ENCODE assay signal across 1 cellular context in the genomic region with DNA sequence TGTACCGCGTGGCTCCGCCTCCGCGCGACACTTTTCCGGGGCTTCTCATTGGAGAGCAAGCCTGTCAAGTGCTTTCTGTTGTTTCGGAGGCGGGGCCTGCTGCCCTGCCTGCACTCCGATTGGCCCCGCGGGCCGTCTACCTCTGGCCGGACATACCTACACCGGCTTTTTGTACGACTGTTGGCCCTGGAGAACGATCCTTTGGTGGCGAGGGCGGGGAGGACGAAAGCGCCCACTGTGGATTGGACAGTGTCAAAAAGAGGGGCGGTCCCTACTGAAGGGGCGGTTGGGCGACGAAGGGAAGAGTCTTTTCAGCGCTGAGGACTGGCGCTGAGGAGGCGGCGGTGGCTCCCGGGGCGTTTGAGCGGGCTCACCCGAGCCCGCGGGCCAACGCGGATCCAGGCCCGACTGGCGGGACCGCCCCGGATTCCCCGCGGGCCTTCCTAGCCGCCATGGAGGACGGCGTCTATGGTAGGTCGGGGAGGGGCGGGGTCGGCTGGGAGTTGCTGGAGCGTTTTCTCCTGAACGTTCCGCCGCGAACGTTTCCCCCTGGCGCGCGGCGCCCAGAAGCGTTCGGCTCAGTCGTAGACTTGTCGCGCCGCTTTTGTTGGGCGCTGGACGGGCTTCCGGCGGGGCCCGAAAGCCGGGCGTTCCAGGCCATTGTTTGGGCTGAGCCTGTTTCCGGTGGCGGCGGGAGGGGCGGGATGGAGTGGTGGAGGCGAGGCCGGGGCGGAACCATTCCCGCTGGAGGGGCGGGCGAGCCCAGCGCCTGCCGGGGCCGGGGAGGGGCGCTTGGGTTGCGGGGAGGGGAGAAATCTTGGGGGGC.
TF ChIP-seq lines count a peak whose summit lies in the region.

A gene with protein sequence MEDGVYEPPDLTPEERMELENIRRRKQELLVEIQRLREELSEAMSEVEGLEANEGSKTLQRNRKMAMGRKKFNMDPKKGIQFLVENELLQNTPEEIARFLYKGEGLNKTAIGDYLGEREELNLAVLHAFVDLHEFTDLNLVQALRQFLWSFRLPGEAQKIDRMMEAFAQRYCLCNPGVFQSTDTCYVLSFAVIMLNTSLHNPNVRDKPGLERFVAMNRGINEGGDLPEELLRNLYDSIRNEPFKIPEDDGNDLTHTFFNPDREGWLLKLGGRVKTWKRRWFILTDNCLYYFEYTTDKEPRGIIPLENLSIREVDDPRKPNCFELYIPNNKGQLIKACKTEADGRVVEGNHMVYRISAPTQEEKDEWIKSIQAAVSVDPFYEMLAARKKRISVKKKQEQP (plus strand): TSS at position 314 of the 826 bp plus-strand sequence. CDS start 139 bp downstream, at position 453.

TF ChIP-seq in HepG2, 621 proteins besides CTCF, POLR2A, EP300 and RAD21 (continued from another document):
- TF ChIP-seq AKNA (CRISPR knock-in tag; IDR thresholded peaks at IDR 0.05; ENCODE audit: borderline replicate concordance) (no peak), HNF1B (CRISPR knock-in tag; IDR thresholded peaks at IDR 0.05) (no peak), PAXIP1 (CRISPR knock-in tag; conservative IDR thresholded peaks at IDR 0.05) (peak; percentile 24; the same call in 1 of the 2 replicates), RBFOX2 (IDR thresholded peaks at IDR 0.05; ENCODE audit: low read depth, low read length) (peak; percentile 97), ZNF614 (CRISPR knock-in tag; IDR thresholded peaks at IDR 0.05; ENCODE audit: borderline replicate concordance) (no peak; the same call in 1 of the 2 replicates), ZNF232 (CRISPR knock-in tag; IDR thresholded peaks at IDR 0.05; ENCODE audit: borderline replicate concordance) (0 out of 2 replicates have a peak, but pooled peaks have one; percentile 48), NFKB2 (CRISPR knock-in tag; IDR thresholded peaks at IDR 0.05; ENCODE audit: borderline replicate concordance) (peak; percentile 71; the same call in 1 of the 2 replicates), ZNF75D (CRISPR knock-in tag; IDR thresholded peaks at IDR 0.05; ENCODE audit: borderline replicate concordance) (no peak), RORA (CRISPR knock-in tag; IDR thresholded peaks at IDR 0.05) (no peak), GZF1 (CRISPR knock-in tag; IDR thresholded peaks at IDR 0.05) (no peak), ARNT (IDR thresholded peaks at IDR 0.05) (no peak)
- TF ChIP-seq, protein P1, sequence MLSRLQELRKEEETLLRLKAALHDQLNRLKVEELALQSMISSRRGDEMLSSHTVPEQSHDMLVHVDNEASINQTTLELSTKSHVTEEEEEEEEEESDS (CRISPR knock-in tag; IDR thresholded peaks at IDR 0.05; ENCODE audit: borderline replicate concordance): 0 out of 2 replicates have a peak, but pooled peaks have one; percentile 36
